ENCODE assay signal across 14 cellular contexts in the genomic region with DNA sequence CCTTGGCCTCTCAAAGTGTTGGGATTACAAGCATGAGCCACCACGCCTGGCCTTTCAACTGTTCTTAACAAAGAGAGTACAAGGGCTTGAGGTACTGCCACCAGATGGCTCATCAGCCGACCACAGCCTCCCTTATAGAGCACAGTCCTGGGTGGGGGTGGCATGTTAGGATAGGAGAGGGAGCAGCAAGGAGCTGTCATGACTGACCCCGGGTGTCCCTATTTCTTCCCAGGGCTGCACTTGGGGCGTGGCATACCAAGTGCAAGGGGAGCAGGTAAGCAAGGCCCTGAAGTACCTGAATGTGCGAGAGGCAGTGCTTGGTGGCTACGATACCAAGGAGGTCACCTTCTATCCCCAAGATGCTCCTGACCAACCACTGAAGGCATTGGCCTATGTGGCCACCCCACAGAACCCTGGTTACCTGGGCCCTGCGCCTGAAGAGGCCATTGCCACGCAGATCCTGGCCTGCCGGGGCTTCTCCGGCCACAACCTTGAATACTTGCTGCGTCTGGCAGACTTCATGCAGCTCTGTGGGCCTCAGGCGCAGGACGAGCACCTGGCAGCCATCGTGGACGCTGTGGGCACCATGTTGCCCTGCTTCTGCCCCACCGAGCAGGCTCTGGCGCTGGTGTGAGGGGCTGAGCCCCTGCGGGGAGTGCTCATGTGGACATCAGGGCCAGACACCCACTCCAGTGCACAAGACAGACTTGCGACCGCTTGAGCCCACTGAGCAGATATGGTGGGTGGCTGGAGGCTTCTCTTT. TPM values are rescaled to one million over a fixed set of nuclear protein-coding genes. Genes with fewer than 3 reads are reported as not detected.
DNase-seq lines count a peak whose midpoint lies in the region; TF ChIP-seq lines count a peak whose summit lies in the region.
"Had no signal": no experiment of that assay in that cellular context is flagged by ENCODE, and none has a peak within 500 bp of the region (broad histone marks: within the 10 kb centered on the region; RNA-seq: fewer than 3 reads in every experiment).

No MANE protein-coding gene starts in this region.

- H3K4me3 Mint-ChIP-seq in activated naive CD4-positive, alpha-beta T cell treated with anti-CD3 and anti-CD28 coated beads for 36 hours = peak overlapping the region; percentile 94

- no peaks in the 10 kb centered on the region for H3K9me3 Mint-ChIP-seq in activated naive CD4-positive, alpha-beta T cell treated with anti-CD3 and anti-CD28 coated beads for 36 hours
- H3K9me3 Mint-ChIP-seq: effector memory CD8-positive, alpha-beta T cell had no signal

- no peaks in the 10 kb centered on the region for H3K9me3 ChIP-seq in SK-N-MC (ENCODE audit: low read depth, low read length)
- H3K9me3 ChIP-seq in smooth muscle cell (replicated peaks; ENCODE audit: low read depth) = no peaks in the 10 kb centered on the region
- H3K9me3 ChIP-seq: Peyer's patch, stomach had no signal

- H3K36me3 ChIP-seq in SK-N-MC (ENCODE audit: insufficient read depth, low read length) (peaks cover 32% of the 10 kb centered on the region; the same call in 1 of the 2 replicates), smooth muscle cell (ENCODE audit: low read depth) (no peaks in the 10 kb centered on the region)
- H3K36me3 ChIP-seq: Peyer's patch, stomach had no signal

- H3K4me1 Mint-ChIP-seq in activated naive CD4-positive, alpha-beta T cell treated with anti-CD3 and anti-CD28 coated beads for 36 hours (ENCODE audit: low read depth) = peaks cover 35% of the 10 kb centered on the region

- H3K9ac ChIP-seq in SK-N-MC (ENCODE audit: insufficient read length) (peak overlapping the region; percentile 14), smooth muscle cell (ENCODE audit: low read depth) (no peak overlapping the region)

- H3K27me3 ChIP-seq in smooth muscle cell (ENCODE audit: low read depth) = no peaks in the 10 kb centered on the region
- H3K27me3 ChIP-seq: Peyer's patch, stomach had no signal

- DNase-seq in activated naive CD4-positive, alpha-beta T cell treated with anti-CD3 and anti-CD28 coated beads for 36 hours = no peak
- DNase-seq in activated naive CD4-positive, alpha-beta T cell (lab: John Stamatoyannopoulos, UW) = no peak
- DNase-seq in SK-N-MC (ENCODE audit: low read depth, low spot score) (no peak), fibroblast of the aortic adventitia (ENCODE audit: low read depth) (no peak), smooth muscle cell (lab: John Stamatoyannopoulos, UW; ENCODE audit: unreplicated experiment) (no peak), NCI-H526 treated with DMSO at 0.1 percent for 48 hours (lab: John Stamatoyannopoulos, UW) (no peak), NCI-H748 treated with DMSO at 0.1 percent for 48 hours (lab: John Stamatoyannopoulos, UW) (no peak), NCI-H1417 (lab: John Stamatoyannopoulos, UW) (no peak)
- DNase-seq: C1 segment of cervical spinal cord; effector memory CD8-positive, alpha-beta T cell; NCI-H2081; stimulated activated CD4-positive, alpha-beta T cell treated with anti-CD3 and anti-CD28 coated beads, Interleukin-2, amount 100 ng/mL, for 24 hours; stomach had no signal

- intact Hi-C loops in activated naive CD4-positive, alpha-beta T cell treated with anti-CD3 and anti-CD28 coated beads for 36 hours (cut with micrococcal nuclease) = no loop called here

- H3K27ac Mint-ChIP-seq in activated naive CD4-positive, alpha-beta T cell treated with anti-CD3 and anti-CD28 coated beads for 36 hours = no peak overlapping the region
- H3K27ac Mint-ChIP-seq: effector memory CD8-positive, alpha-beta T cell had no signal

- TF ChIP-seq CTCF in fibroblast of the aortic adventitia (IDR thresholded peaks at IDR 0.05; ENCODE audit: insufficient read depth, low read length) = no peak
- TF ChIP-seq CTCF in smooth muscle cell (IDR thresholded peaks at IDR 0.05; ENCODE audit: borderline replicate concordance, insufficient read depth, poor library complexity, severe bottlenecking) = no peak

- H3K4me3 ChIP-seq in SK-N-MC (peak overlapping the region; percentile 77; the same call in 1 of the 2 replicates), fibroblast of the aortic adventitia (ENCODE audit: low read depth, low read length) (peak overlapping the region; percentile 35), smooth muscle cell (no peak overlapping the region)
- H3K4me3 ChIP-seq: Peyer's patch had no signal

- CTCF ChIA-PET in activated naive CD4-positive, alpha-beta T cell treated with anti-CD3 and anti-CD28 coated beads for 36 hours (lab: Charles Lee) = interaction anchor here (0.6 to 6.9 kb wide), 4 partner anchors 14 to 73 kb away, joined by 4 to 50 read pairs (median 4); no protein-coding TSS in a partner anchor

- WGBS in smooth muscle cell (ENCODE audit: low lambda C conversion rate) = 88% methylated on average over 20 of the region's 20 CpGs

- H3K27ac ChIP-seq in SK-N-MC = no peak overlapping the region
- no peak overlapping the region for H3K27ac ChIP-seq in smooth muscle cell (ENCODE audit: low read depth)

- peaks cover 29% of the 10 kb centered on the region for H3K79me2 ChIP-seq in smooth muscle cell (ENCODE audit: low read depth)

- H2AFZ ChIP-seq in smooth muscle cell (ENCODE audit: low read depth) = no peak overlapping the region

- H3K36me3 Mint-ChIP-seq in activated naive CD4-positive, alpha-beta T cell treated with anti-CD3 and anti-CD28 coated beads for 36 hours (ENCODE audit: low read depth) = peaks cover 32% of the 10 kb centered on the region

- peaks cover 6% of the 10 kb centered on the region for H3K4me1 ChIP-seq in smooth muscle cell (ENCODE audit: low read depth)

- H3K4me2 ChIP-seq in smooth muscle cell = peak overlapping the region; percentile 75

- H3F3A ChIP-seq in smooth muscle cell (ENCODE audit: low read depth) = peaks cover 3% of the 10 kb centered on the region

- peaks cover 31% of the 10 kb centered on the region for H4K20me1 ChIP-seq in smooth muscle cell (ENCODE audit: low read depth)

- H3K27me3 Mint-ChIP-seq in activated naive CD4-positive, alpha-beta T cell treated with anti-CD3 and anti-CD28 coated beads for 36 hours (ENCODE audit: low read depth) = no peaks in the 10 kb centered on the region

RNA-seq across cellular contexts. Expression of a gene that starts 2.1 kb away (rescaled TPM):
- total RNA-seq in activated naive CD4-positive, alpha-beta T cell treated with anti-CD3 and anti-CD28 coated beads for 36 hours = 10 to 100 TPM; 19.8 to 20.2 TPM
- total RNA-seq in fibroblast of the aortic adventitia (ENCODE audit: low replicate concordance) = 4.7 and 11.4 TPM in 2 replicates
- 25.2 and 29.6 TPM in 2 replicates for total RNA-seq in smooth muscle cell
- polyA plus RNA-seq in smooth muscle cell = 31.5 and 33.6 TPM in 2 replicates

RNA-seq across cellular contexts. Expression of a gene that starts 26.2 kb away (rescaled TPM):
- under 1 TPM in 1 of 2 experiments, not detected in 1; 0.14 TPM for total RNA-seq in activated naive CD4-positive, alpha-beta T cell treated with anti-CD3 and anti-CD28 coated beads for 36 hours
- total RNA-seq in fibroblast of the aortic adventitia (ENCODE audit: low replicate concordance) (0.08 and 0.09 TPM in 2 replicates), smooth muscle cell (0.04 TPM in 1 of 2 replicates, not detected in the other)
- polyA plus RNA-seq in smooth muscle cell = 0.37 TPM in 1 of 2 replicates, not detected in the other
